8 cellular contexts compared by ENCODE assay signal in genomic region chr13:25375727-25376358, GRCh38. TPM values are rescaled to one million over a fixed set of nuclear protein-coding genes. Genes with fewer than 3 reads are reported as not detected.
DNase-seq lines count a peak whose midpoint lies in the region; ATAC-seq and FAIRE-seq lines count a peak whose summit lies in the region.

No MANE protein-coding gene starts in this region.

- H3K4me1 Mint-ChIP-seq in CD4-positive, alpha-beta memory T cell: peaks cover 7 to 15% (median 10%) of the 10 kb centered on the region in 4 donors
- peaks cover 10% of the 10 kb centered on the region for H3K4me1 Mint-ChIP-seq in activated CD4-positive, alpha-beta memory T cell treated with anti-CD3 and anti-CD28 coated beads, Interleukin-2, amount 10 ng/mL, durations not matched to agents 7 days and 5 days

- intact Hi-C loops in CD4-positive, alpha-beta memory T cell (cut with micrococcal nuclease): loop anchor here (1.0 kb wide), 2 partner anchors 109 to 381 kb away; no protein-coding TSS in a partner anchor

- peaks cover 37 to 44% of the 10 kb centered on the region in 2 donors for H3K27me3 Mint-ChIP-seq in CD4-positive, alpha-beta memory T cell
- H3K27me3 Mint-ChIP-seq in activated CD4-positive, alpha-beta memory T cell treated with anti-CD3 and anti-CD28 coated beads, Interleukin-2, amount 10 ng/mL, durations not matched to agents 7 days and 5 days: peaks cover 61% of the 10 kb centered on the region

- peak; percentile 64 for FAIRE-seq in GM18507 (lab: Jason Lieb, UNC)

- POLR2A ChIA-PET in CD4-positive, alpha-beta memory T cell (lab: Charles Lee; ENCODE audit: partially characterized antibody): no interaction called here
- POLR2A ChIA-PET in activated CD4-positive, alpha-beta memory T cell treated with anti-CD3 and anti-CD28 coated beads, Interleukin-2, amount 10 ng/mL, durations not matched to agents 7 days and 5 days (lab: Charles Lee): no interaction called here

- no peak overlapping the region for H3K27ac Mint-ChIP-seq in CD4-positive, alpha-beta memory T cell
- no peak overlapping the region for H3K27ac Mint-ChIP-seq in activated CD4-positive, alpha-beta memory T cell treated with anti-CD3 and anti-CD28 coated beads, Interleukin-2, amount 10 ng/mL, durations not matched to agents 7 days and 5 days

- H3K4me1 ChIP-seq in CD4-positive, alpha-beta memory T cell (ENCODE audit: insufficient read depth, low read length): peaks cover 4% of the 10 kb centered on the region

- no peaks in the 10 kb centered on the region for H3K9me3 Mint-ChIP-seq in CD4-positive, alpha-beta memory T cell
- no peaks in the 10 kb centered on the region for H3K9me3 Mint-ChIP-seq in activated CD4-positive, alpha-beta memory T cell treated with anti-CD3 and anti-CD28 coated beads, Interleukin-2, amount 10 ng/mL, durations not matched to agents 7 days and 5 days

- peak; percentile 28 to 51 (median 38) for DNase-seq in CD4-positive, alpha-beta memory T cell
- DNase-seq in GM18507 (ENCODE audit: extremely low spot score, insufficient read length, low read depth) (peak; percentile 26), NCI-H2196 treated with DMSO at 0.1 percent for 48 hours (lab: John Stamatoyannopoulos, UW; ENCODE audit: unreplicated experiment) (peak; percentile 10), globus pallidus (ENCODE audit: low spot score) (peak; percentile 55), smooth muscle cell of the brain vasculature (ENCODE audit: low read depth, low spot score) (peak; percentile 6)
- DNase-seq in activated CD4-positive, alpha-beta memory T cell treated with anti-CD3 and anti-CD28 coated beads, Interleukin-2, amount 10 ng/mL, durations not matched to agents 7 days and 5 days: peak; percentile 22

- H3K9me3 ChIP-seq in CD4-positive, alpha-beta memory T cell (ENCODE audit: control insufficient read depth in 1 of 2, low read length in 2 of 2): no peaks in the 10 kb centered on the region

- no peaks in the 10 kb centered on the region for H3K36me3 ChIP-seq in CD4-positive, alpha-beta memory T cell (ENCODE audit: insufficient read depth, low read length)

- H3K27ac ChIP-seq in CD4-positive, alpha-beta memory T cell (ENCODE audit: low read depth, low read length): no peak overlapping the region

- H3K27me3 ChIP-seq in CD4-positive, alpha-beta memory T cell (ENCODE audit: insufficient read depth, low read length): peaks cover 15% of the 10 kb centered on the region

- no peak for ATAC-seq in HG03469 (IDR thresholded peaks at IDR 0.05; ENCODE audit: unreplicated experiment)
- no peak for ATAC-seq in HG02973 (IDR thresholded peaks at IDR 0.05; ENCODE audit: unreplicated experiment)

- peak overlapping the region in 1 of 8 donors; percentile 53 for H3K4me3 Mint-ChIP-seq in CD4-positive, alpha-beta memory T cell
- H3K4me3 Mint-ChIP-seq in activated CD4-positive, alpha-beta memory T cell treated with anti-CD3 and anti-CD28 coated beads, Interleukin-2, amount 10 ng/mL, durations not matched to agents 7 days and 5 days: no peak overlapping the region

- H3K36me3 Mint-ChIP-seq in CD4-positive, alpha-beta memory T cell: no peaks in the 10 kb centered on the region
- no peaks in the 10 kb centered on the region for H3K36me3 Mint-ChIP-seq in activated CD4-positive, alpha-beta memory T cell treated with anti-CD3 and anti-CD28 coated beads, Interleukin-2, amount 10 ng/mL, durations not matched to agents 7 days and 5 days (ENCODE audit: low read depth)

- CTCF ChIA-PET in CD4-positive, alpha-beta memory T cell (lab: Charles Lee; ENCODE audit: partially characterized antibody): interaction anchor here (0.7 to 3.8 kb wide), 12 partner anchors 9 to 1323 kb away, joined by 3 to 29 read pairs (median 4); no protein-coding TSS in a partner anchor
- CTCF ChIA-PET in activated CD4-positive, alpha-beta memory T cell treated with anti-CD3 and anti-CD28 coated beads, Interleukin-2, amount 10 ng/mL, durations not matched to agents 7 days and 5 days (lab: Charles Lee): interaction anchor here (0.6 to 1.7 kb wide), 9 partner anchors 11 to 206 kb away, joined by 3 to 7 read pairs (median 4); no protein-coding TSS in a partner anchor

- no peak overlapping the region for H3K4me3 ChIP-seq in CD4-positive, alpha-beta memory T cell (ENCODE audit: low read length in 2 of 2)

RNA-seq across cellular contexts. Expression of gene ATP8A2, which starts 4.1 kb away (rescaled TPM):
- under 1 TPM; 0.86 to 0.93 TPM for total RNA-seq in CD4-positive, alpha-beta memory T cell
- under 1 TPM; 0.36 to 0.47 TPM for polyA plus RNA-seq in CD4-positive, alpha-beta memory T cell
- total RNA-seq in activated CD4-positive, alpha-beta memory T cell treated with anti-CD3 and anti-CD28 coated beads, Interleukin-2, amount 10 ng/mL, durations not matched to agents 7 days and 5 days: under 1 TPM; 0.10 to 0.15 TPM
